40 cellular contexts compared by ENCODE assay signal in the genomic region with DNA sequence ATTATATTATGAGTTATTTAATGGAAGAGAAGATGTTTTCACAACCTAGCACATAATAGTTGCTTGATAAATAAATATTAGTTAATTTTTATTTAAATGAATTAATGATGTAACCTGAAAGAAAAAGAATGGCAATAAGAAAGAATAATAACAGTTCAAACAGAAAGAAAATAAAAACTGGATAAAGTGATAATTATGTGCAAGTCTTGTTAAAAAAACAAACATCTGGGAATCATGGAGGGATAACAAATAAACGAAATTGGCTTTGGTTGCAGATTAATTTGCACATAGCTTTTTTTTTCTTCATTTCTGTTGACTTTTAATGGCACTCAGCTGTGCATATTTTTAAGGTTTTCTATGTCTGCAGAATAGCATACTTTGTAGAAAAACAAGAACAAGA. TPM values are rescaled to one million over a fixed set of nuclear protein-coding genes. Genes with fewer than 3 reads are reported as not detected.
"Had no signal": no experiment of that assay in that cellular context is flagged by ENCODE, and none has a peak within 500 bp of the region (broad histone marks: within the 10 kb centered on the region; RNA-seq: fewer than 3 reads in every experiment).

No MANE protein-coding gene starts in this region.

- ATAC-seq: activated naive CD4-positive, alpha-beta T cell treated with anti-CD3 and anti-CD28 coated beads, Interleukin-2, amount 50 U/mL, for 72 hours; activated naive CD8-positive, alpha-beta T cell treated with anti-CD3 and anti-CD28 coated beads, Interleukin-2, amount 50 U/mL, for 24 hours; activated T-cell treated with anti-CD3 and anti-CD28 coated beads, Interleukin-2, amount 50 U/mL, for 4 hours; activated T-cell treated with anti-CD3 and anti-CD28 coated beads, Interleukin-2, amount 50 U/mL, for 72 hours; activated T-helper 17 cell treated with anti-CD3 and anti-CD28 coated beads, Interleukin-2, amount 50 U/mL, for 72 hours; body of pancreas had no signal

- H3K4me3 Mint-ChIP-seq: activated naive CD4-positive, alpha-beta T cell treated with anti-CD3 and anti-CD28 coated beads for 36 hours; activated naive CD4-positive, alpha-beta T cell treated with anti-CD3 and anti-CD28 coated beads, Interleukin-2, amount 10 ng/mL, durations not matched to agents 7 days and 5 days; activated naive CD4-positive, alpha-beta T cell treated with anti-CD3 and anti-CD28 coated beads, Interleukin-2, amount 50 U/mL, for 24 hours; activated naive CD8-positive, alpha-beta T cell; activated naive CD8-positive, alpha-beta T cell treated with anti-CD3 and anti-CD28 coated beads for 36 hours; activated naive CD8-positive, alpha-beta T cell treated with anti-CD3 and anti-CD28 coated beads, Interleukin-2, amount 10 ng/mL, durations not matched to agents 7 days and 5 days; activated naive CD8-positive, alpha-beta T cell treated with anti-CD3 and anti-CD28 coated beads, Interleukin-2, amount 50 U/mL, for 24 hours; activated T-cell treated with anti-CD3 and anti-CD28 coated beads, Interleukin-2, amount 50 U/mL, for 24 hours; activated T-cell treated with anti-CD3 and anti-CD28 coated beads, Interleukin-2, amount 50 U/mL, for 4 hours; activated T-cell treated with anti-CD3 and anti-CD28 coated beads, Interleukin-2, amount 50 U/mL, for 72 hours; activated T-helper 1 cell treated with anti-CD3 and anti-CD28 coated beads, Interleukin-12 subunit alpha, Interleukin-12 subunit beta, Interleukin-2, Interleukin-4 antibody, amounts not matched to agents 30 ng/mL and 10 ng/mL and 1 ng/mL, durations not matched to agents 14 hours and 24 hours and 36 hours; activated T-helper 17 cell treated with anti-CD3 and anti-CD28 coated beads, Interleukin-2, amount 50 U/mL, for 72 hours; brain; central memory CD8-positive, alpha-beta T cell had no signal

- H3K27ac ChIP-seq: adrenal gland, ascending aorta, body of pancreas, brain microvascular endothelial cell, breast epithelium, cardiac muscle cell had no signal

- H3K27ac Mint-ChIP-seq: activated naive CD4-positive, alpha-beta T cell treated with anti-CD3 and anti-CD28 coated beads for 36 hours; activated naive CD4-positive, alpha-beta T cell treated with anti-CD3 and anti-CD28 coated beads, Interleukin-2, amount 10 ng/mL, durations not matched to agents 7 days and 5 days; activated naive CD4-positive, alpha-beta T cell treated with anti-CD3 and anti-CD28 coated beads, Interleukin-2, amount 50 U/mL, for 24 hours; activated naive CD4-positive, alpha-beta T cell treated with anti-CD3 and anti-CD28 coated beads, Interleukin-2, amount 50 U/mL, for 72 hours; activated naive CD8-positive, alpha-beta T cell; activated naive CD8-positive, alpha-beta T cell treated with anti-CD3 and anti-CD28 coated beads for 36 hours; activated naive CD8-positive, alpha-beta T cell treated with anti-CD3 and anti-CD28 coated beads, Interleukin-2, amount 10 ng/mL, durations not matched to agents 7 days and 5 days; activated naive CD8-positive, alpha-beta T cell treated with anti-CD3 and anti-CD28 coated beads, Interleukin-2, amount 50 U/mL, for 24 hours; activated T-cell treated with anti-CD3 and anti-CD28 coated beads, Interleukin-2, amount 50 U/mL, for 24 hours; activated T-cell treated with anti-CD3 and anti-CD28 coated beads, Interleukin-2, amount 50 U/mL, for 72 hours; activated T-helper 1 cell treated with anti-CD3 and anti-CD28 coated beads, Interleukin-12 subunit alpha, Interleukin-12 subunit beta, Interleukin-2, Interleukin-4 antibody, amounts not matched to agents 30 ng/mL and 10 ng/mL and 1 ng/mL, durations not matched to agents 14 hours and 24 hours and 36 hours; activated T-helper 17 cell treated with anti-CD3 and anti-CD28 coated beads, Interleukin-2, amount 50 U/mL, for 72 hours; activated T-helper 2 cell treated with anti-CD3 and anti-CD28 coated beads, Interferon-gamma antibody, Interleukin-2, Interleukin-4, amounts not matched to agents 10 μg/mL and 5 μg/mL and 100 μg/mL, durations not matched to agents 14 hours and 24 hours and 36 hours; brain had no signal

- H3K4me1 Mint-ChIP-seq: activated T-helper 17 cell treated with anti-CD3 and anti-CD28 coated beads, Interleukin-2, amount 50 U/mL, for 72 hours; central memory CD8-positive, alpha-beta T cell had no signal

- H3K36me3 Mint-ChIP-seq: activated naive CD4-positive, alpha-beta T cell treated with anti-CD3 and anti-CD28 coated beads, Interleukin-2, amount 10 ng/mL, durations not matched to agents 7 days and 5 days; activated naive CD4-positive, alpha-beta T cell treated with anti-CD3 and anti-CD28 coated beads, Interleukin-2, amount 50 U/mL, for 24 hours; activated naive CD4-positive, alpha-beta T cell treated with anti-CD3 and anti-CD28 coated beads, Interleukin-2, amount 50 U/mL, for 72 hours; activated naive CD8-positive, alpha-beta T cell; activated naive CD8-positive, alpha-beta T cell treated with anti-CD3 and anti-CD28 coated beads for 36 hours; brain had no signal

- H3K27me3 Mint-ChIP-seq: activated naive CD4-positive, alpha-beta T cell treated with anti-CD3 and anti-CD28 coated beads, Interleukin-2, amount 10 ng/mL, durations not matched to agents 7 days and 5 days; activated naive CD4-positive, alpha-beta T cell treated with anti-CD3 and anti-CD28 coated beads, Interleukin-2, amount 50 U/mL, for 24 hours; activated naive CD8-positive, alpha-beta T cell; activated naive CD8-positive, alpha-beta T cell treated with anti-CD3 and anti-CD28 coated beads for 36 hours; activated naive CD8-positive, alpha-beta T cell treated with anti-CD3 and anti-CD28 coated beads, Interleukin-2, amount 10 ng/mL, durations not matched to agents 7 days and 5 days; activated naive CD8-positive, alpha-beta T cell treated with anti-CD3 and anti-CD28 coated beads, Interleukin-2, amount 50 U/mL, for 24 hours; activated T-cell treated with anti-CD3 and anti-CD28 coated beads, Interleukin-2, amount 50 U/mL, for 24 hours; activated T-helper 17 cell treated with anti-CD3 and anti-CD28 coated beads, Interleukin-2, amount 50 U/mL, for 72 hours; brain; central memory CD8-positive, alpha-beta T cell had no signal

- H3K4me3 ChIP-seq: adrenal gland, ascending aorta, body of pancreas, breast epithelium, cardiac muscle cell had no signal

- H3K4me1 ChIP-seq: adrenal gland, ascending aorta, body of pancreas, breast epithelium had no signal

- H3K36me3 ChIP-seq: adrenal gland, ascending aorta, brain microvascular endothelial cell, breast epithelium, cardiac muscle cell had no signal

- H3K9me3 Mint-ChIP-seq: activated naive CD4-positive, alpha-beta T cell treated with anti-CD3 and anti-CD28 coated beads for 36 hours; activated naive CD4-positive, alpha-beta T cell treated with anti-CD3 and anti-CD28 coated beads, Interleukin-2, amount 10 ng/mL, durations not matched to agents 7 days and 5 days; activated naive CD4-positive, alpha-beta T cell treated with anti-CD3 and anti-CD28 coated beads, Interleukin-2, amount 50 U/mL, for 24 hours; activated naive CD4-positive, alpha-beta T cell treated with anti-CD3 and anti-CD28 coated beads, Interleukin-2, amount 50 U/mL, for 72 hours; activated naive CD8-positive, alpha-beta T cell treated with anti-CD3 and anti-CD28 coated beads for 36 hours; activated naive CD8-positive, alpha-beta T cell treated with anti-CD3 and anti-CD28 coated beads, Interleukin-2, amount 10 ng/mL, durations not matched to agents 7 days and 5 days; activated naive CD8-positive, alpha-beta T cell treated with anti-CD3 and anti-CD28 coated beads, Interleukin-2, amount 50 U/mL, for 24 hours; activated T-cell treated with anti-CD3 and anti-CD28 coated beads, Interleukin-2, amount 50 U/mL, for 24 hours; activated T-cell treated with anti-CD3 and anti-CD28 coated beads, Interleukin-2, amount 50 U/mL, for 4 hours; activated T-cell treated with anti-CD3 and anti-CD28 coated beads, Interleukin-2, amount 50 U/mL, for 72 hours; activated T-helper 1 cell treated with anti-CD3 and anti-CD28 coated beads, Interleukin-12 subunit alpha, Interleukin-12 subunit beta, Interleukin-2, Interleukin-4 antibody, amounts not matched to agents 30 ng/mL and 10 ng/mL and 1 ng/mL, durations not matched to agents 14 hours and 24 hours and 36 hours; activated T-helper 17 cell treated with anti-CD3 and anti-CD28 coated beads, Interleukin-2, amount 50 U/mL, for 72 hours; activated T-helper 2 cell treated with anti-CD3 and anti-CD28 coated beads, Interferon-gamma antibody, Interleukin-2, Interleukin-4, amounts not matched to agents 10 μg/mL and 5 μg/mL and 100 μg/mL, durations not matched to agents 14 hours and 24 hours and 36 hours; brain; central memory CD8-positive, alpha-beta T cell had no signal

- DNase-seq: activated effector memory CD4-positive, alpha-beta T cell treated with anti-CD3 and anti-CD28 coated beads, Interleukin-2, amount 50 U/mL, for 16 hours; activated effector memory CD4-positive, alpha-beta T cell treated with Interleukin-2 at 50 U/mL for 16 hours; activated gamma-delta T cell; activated gamma-delta T cell treated with Interleukin-2 at 50 U/mL for 16 hours; activated naive CD4-positive, alpha-beta T cell; activated naive CD4-positive, alpha-beta T cell treated with anti-CD3 and anti-CD28 coated beads for 36 hours; activated naive CD4-positive, alpha-beta T cell treated with anti-CD3 and anti-CD28 coated beads, Interleukin-2, amount 10 ng/mL, durations not matched to agents 7 days and 5 days; activated naive CD4-positive, alpha-beta T cell treated with anti-CD3 and anti-CD28 coated beads, Interleukin-2, amount 50 U/mL, for 16 hours; activated naive CD4-positive, alpha-beta T cell treated with Interleukin-2 at 50 U/mL for 16 hours; activated naive CD8-positive, alpha-beta T cell treated with anti-CD3 and anti-CD28 coated beads for 36 hours; activated naive CD8-positive, alpha-beta T cell treated with anti-CD3 and anti-CD28 coated beads, Interleukin-2, amount 10 ng/mL, durations not matched to agents 7 days and 5 days; activated naive CD8-positive, alpha-beta T cell treated with anti-CD3 and anti-CD28 coated beads, Interleukin-2, amount 50 U/mL, for 24 hours; activated T-cell treated with anti-CD3 and anti-CD28 coated beads, Interleukin-2, amount 50 U/mL, for 1 hour; activated T-cell treated with anti-CD3 and anti-CD28 coated beads, Interleukin-2, amount 50 U/mL, for 24 hours; activated T-cell treated with anti-CD3 and anti-CD28 coated beads, Interleukin-2, amount 50 U/mL, for 4 hours; activated T-cell treated with anti-CD3 and anti-CD28 coated beads, Interleukin-2, amount 50 U/mL, for 48 hours; activated T-cell treated with anti-CD3 and anti-CD28 coated beads, Interleukin-2, amount 50 U/mL, for 72 hours; adrenal gland; amniotic stem cell; amygdala; anterior cingulate cortex; aorta; body of pancreas; brain microvascular endothelial cell; caudate nucleus; central memory CD4-positive, alpha-beta T cell; cerebellar nuclear complex had no signal

- H3K9me3 ChIP-seq: adrenal gland, ascending aorta, body of pancreas, breast epithelium had no signal

- H3K27me3 ChIP-seq: adrenal gland, ascending aorta, body of pancreas, brain microvascular endothelial cell, breast epithelium, cardiac muscle cell had no signal

- FAIRE-seq: astrocyte, bronchial epithelial cell had no signal

RNA-seq across cellular contexts. Expression of gene ABCD2, which starts 23.4 kb away (rescaled TPM):
- total RNA-seq: bronchial epithelial cell had no signal
